Comparison of ENCODE assay signal across 8 cellular contexts in genomic region chr17:59964455-59965328, GRCh38. TPM values are rescaled to one million over a fixed set of nuclear protein-coding genes. Genes with fewer than 3 reads are reported as not detected.
DNase-seq lines count a peak whose midpoint lies in the region; ATAC-seq and TF ChIP-seq lines count a peak whose summit lies in the region.

TSS of gene RNFT1 (minus strand) at chr17:59964740. CDS start at chr17:59964663, 77 bp downstream.

- H3K4me1 ChIP-seq in esophagus squamous epithelium: peaks cover 4 to 24% (median 14%) of the 10 kb centered on the region in 3 donors

- TF ChIP-seq POLR2A in esophagus squamous epithelium (IDR thresholded peaks at IDR 0.05): peak in 3 of 4 donors; percentile 9 to 75 (median 65)

- H3K27ac Mint-ChIP-seq in Calu3 (ENCODE audit: unreplicated experiment): peak within 1 kb of the TSS; percentile 55
- peak within 1 kb of the TSS; percentile 94 for H3K27ac Mint-ChIP-seq in activated T-helper 1 cell treated with anti-CD3 and anti-CD28 coated beads, Interleukin-12 subunit alpha, Interleukin-12 subunit beta, Interleukin-2, Interleukin-4 antibody, amounts not matched to agents 30 ng/mL and 10 ng/mL and 1 ng/mL, durations not matched to agents 14 hours and 24 hours and 36 hours

- intact Hi-C loops in Calu3 (cut with micrococcal nuclease; ENCODE audit: unreplicated experiment) (no loop called here), esophagus squamous epithelium (cut with DNase I) (no loop called here)
- intact Hi-C loops in activated T-helper 1 cell treated with anti-CD3 and anti-CD28 coated beads, Interleukin-12 subunit alpha, Interleukin-12 subunit beta, Interleukin-2, Interleukin-4 antibody, amounts not matched to agents 30 ng/mL and 10 ng/mL and 1 ng/mL, durations not matched to agents 14 hours and 24 hours and 36 hours (cut with micrococcal nuclease): loop anchor here (1.0 to 10.0 kb wide), 8 partner anchors 23 to 750 kb away; partner anchors contain the start of genes PTRH2, RPS6KB1, SMG8 and VMP1

- H3K27me3 ChIP-seq in esophagus squamous epithelium: no peaks in the 10 kb centered on the region

- H3K36me3 ChIP-seq in esophagus squamous epithelium: peaks cover 0 to 1% (median 0%) of the 10 kb centered on the region in 3 donors

- peak within 1 kb of the TSS; percentile 62 to 91 (median 80) for H3K4me3 ChIP-seq in esophagus squamous epithelium

- BruUV-seq in Calu3 (replicated peaks; lab: Mats Ljungman, UMichigan): no TSS peak

- TF ChIP-seq CTCF in Calu3 (IDR thresholded peaks at IDR 0.05; ENCODE audit: unreplicated experiment): no peak
- no peak for TF ChIP-seq CTCF in esophagus squamous epithelium (IDR thresholded peaks at IDR 0.05)

- H3K9me3 ChIP-seq in esophagus squamous epithelium: no peaks in the 10 kb centered on the region

- peaks cover 22% of the 10 kb centered on the region for H3K36me3 Mint-ChIP-seq in Calu3 (ENCODE audit: insufficient read depth, unreplicated experiment)
- peaks cover 9% of the 10 kb centered on the region for H3K36me3 Mint-ChIP-seq in activated T-helper 1 cell treated with anti-CD3 and anti-CD28 coated beads, Interleukin-12 subunit alpha, Interleukin-12 subunit beta, Interleukin-2, Interleukin-4 antibody, amounts not matched to agents 30 ng/mL and 10 ng/mL and 1 ng/mL, durations not matched to agents 14 hours and 24 hours and 36 hours (ENCODE audit: low read depth)

- CTCF ChIA-PET in Calu3 (lab: Charles Lee): interaction anchor here (0.6 to 1.0 kb wide), 4 partner anchors 12 to 117 kb away, joined by 3 to 6 read pairs (median 4); no protein-coding TSS in a partner anchor

- H3K27me3 Mint-ChIP-seq in Calu3 (ENCODE audit: unreplicated experiment): no peaks in the 10 kb centered on the region
- peaks cover 12% of the 10 kb centered on the region for H3K27me3 Mint-ChIP-seq in activated T-helper 1 cell treated with anti-CD3 and anti-CD28 coated beads, Interleukin-12 subunit alpha, Interleukin-12 subunit beta, Interleukin-2, Interleukin-4 antibody, amounts not matched to agents 30 ng/mL and 10 ng/mL and 1 ng/mL, durations not matched to agents 14 hours and 24 hours and 36 hours (ENCODE audit: insufficient read depth)

- H3K4me3 Mint-ChIP-seq in Calu3 (ENCODE audit: low read depth, unreplicated experiment): peak within 1 kb of the TSS; percentile 76
- peak within 1 kb of the TSS; percentile 84 for H3K4me3 Mint-ChIP-seq in activated T-helper 1 cell treated with anti-CD3 and anti-CD28 coated beads, Interleukin-12 subunit alpha, Interleukin-12 subunit beta, Interleukin-2, Interleukin-4 antibody, amounts not matched to agents 30 ng/mL and 10 ng/mL and 1 ng/mL, durations not matched to agents 14 hours and 24 hours and 36 hours

- peak within 1 kb of the TSS; percentile 93 to 96 (median 95) for H3K27ac ChIP-seq in esophagus squamous epithelium

- H3K4me1 Mint-ChIP-seq in Calu3 (ENCODE audit: low read depth, unreplicated experiment): no peaks in the 10 kb centered on the region
- peaks cover 25% of the 10 kb centered on the region for H3K4me1 Mint-ChIP-seq in activated T-helper 1 cell treated with anti-CD3 and anti-CD28 coated beads, Interleukin-12 subunit alpha, Interleukin-12 subunit beta, Interleukin-2, Interleukin-4 antibody, amounts not matched to agents 30 ng/mL and 10 ng/mL and 1 ng/mL, durations not matched to agents 14 hours and 24 hours and 36 hours (ENCODE audit: low read depth)

- DNase-seq in Calu3: peak; percentile 85
- peak; percentile 82 for DNase-seq in KG1 (lab: John Stamatoyannopoulos, UW)
- peak; percentile 80 for DNase-seq in RPMI7951 (ENCODE audit: low read depth)
- DNase-seq in activated T-helper 1 cell treated with anti-CD3 and anti-CD28 coated beads, Interleukin-12 subunit alpha, Interleukin-12 subunit beta, Interleukin-2, Interleukin-4 antibody, amounts not matched to agents 30 ng/mL and 10 ng/mL and 1 ng/mL, durations not matched to agents 14 hours and 24 hours and 36 hours (ENCODE audit: low spot score): peak; percentile 86
- peak; percentile 51 for DNase-seq in esophagus squamous epithelium (lab: John Stamatoyannopoulos, UW)
- DNase-seq in myocyte (ENCODE audit: low read depth): peak; percentile 90
- DNase-seq in stimulated activated CD8-positive, alpha-beta memory T cell treated with anti-CD3 and anti-CD28 coated beads, Interleukin-7, amount 100 ng/mL, for 24 hours (ENCODE audit: low read depth): peak; percentile 84

- peak; percentile 73 for ATAC-seq in GM21528 (IDR thresholded peaks at IDR 0.05; ENCODE audit: low FRiP score, unreplicated experiment)

- 9 to 18% methylated on average over 4 to 5 of the region's 67 CpGs for WGBS in esophagus squamous epithelium, 2 donors

- no peaks in the 10 kb centered on the region for H3K9me3 Mint-ChIP-seq in Calu3 (ENCODE audit: low read depth, unreplicated experiment)
- no peaks in the 10 kb centered on the region for H3K9me3 Mint-ChIP-seq in activated T-helper 1 cell treated with anti-CD3 and anti-CD28 coated beads, Interleukin-12 subunit alpha, Interleukin-12 subunit beta, Interleukin-2, Interleukin-4 antibody, amounts not matched to agents 30 ng/mL and 10 ng/mL and 1 ng/mL, durations not matched to agents 14 hours and 24 hours and 36 hours

RNA-seq across cellular contexts. Expression of gene RNFT1, which starts in this region (rescaled TPM):
- total RNA-seq in Calu3 (2022): 12.8 and 15.0 TPM in 2 replicates
- total RNA-seq in RPMI7951 (2014; rRNA removed; shearing (Covaris generic)): 18.2 and 25.4 TPM in 2 replicates
- 32.2 and 35.5 TPM in 2 replicates for total RNA-seq in activated T-helper 1 cell treated with anti-CD3 and anti-CD28 coated beads, Interleukin-12 subunit alpha, Interleukin-12 subunit beta, Interleukin-2, Interleukin-4 antibody, amounts not matched to agents 30 ng/mL and 10 ng/mL and 1 ng/mL, durations not matched to agents 14 hours and 24 hours and 36 hours
- 10 to 100 TPM in 3 of 4 donors, 1 to 10 TPM in 1; 7.9 to 18.8 (median 15.5) TPM for total RNA-seq in esophagus squamous epithelium
- total RNA-seq in myocyte: 12.4 and 12.5 TPM in 2 replicates
- polyA plus RNA-seq in myocyte (2012): 10.7 TPM

Comparison
In these comparisons a context has a peak if more than half of its experiments do, and no peak if none do; other contexts are left out.
1. Peak in every context shown above with its lines: DNase-seq, ATAC-seq, H3K4me3 ChIP-seq and H3K27ac ChIP-seq.